ENCODE assay signal across 1 cellular context in genomic region chr16:21599994-21600773, GRCh38.
TF ChIP-seq lines count a peak whose summit lies in the region.

No MANE protein-coding gene starts in this region.

TF ChIP-seq in HepG2, 621 proteins besides CTCF, POLR2A, EP300 and RAD21 (continued from another document and continues in another):
- TF ChIP-seq AFF4 (CRISPR knock-in tag; IDR thresholded peaks at IDR 0.05) (no peak), KLF15 (CRISPR knock-in tag; IDR thresholded peaks at IDR 0.05; ENCODE audit: borderline replicate concordance) (no peak), IRF9 (CRISPR knock-in tag; IDR thresholded peaks at IDR 0.05; ENCODE audit: borderline replicate concordance) (no peak), U2AF1 (optimal IDR thresholded peaks at IDR 0.05; ENCODE audit: low read depth, low read length) (no peak), HINFP (CRISPR knock-in tag; IDR thresholded peaks at IDR 0.05; ENCODE audit: low read depth) (no peak), ZNF576 (CRISPR knock-in tag; IDR thresholded peaks at IDR 0.05) (no peak), SPEN (CRISPR knock-in tag; IDR thresholded peaks at IDR 0.05; ENCODE audit: low read depth) (no peak; the same call in 1 of the 2 replicates), ZFY (CRISPR knock-in tag; IDR thresholded peaks at IDR 0.05) (no peak; the same call in 1 of the 2 replicates), ZNF580 (CRISPR knock-in tag; IDR thresholded peaks at IDR 0.05; ENCODE audit: borderline replicate concordance, low read depth) (no peak; the same call in 1 of the 2 replicates), ZNF354B (CRISPR knock-in tag; IDR thresholded peaks at IDR 0.05) (no peak; the same call in 1 of the 2 replicates), HNF4A (CRISPR knock-in tag; IDR thresholded peaks at IDR 0.05) (no peak), ZNF337 (CRISPR knock-in tag; IDR thresholded peaks at IDR 0.05; ENCODE audit: borderline replicate concordance, low read depth) (no peak), RORA (CRISPR knock-in tag; IDR thresholded peaks at IDR 0.05) (no peak), ZNF614 (CRISPR knock-in tag; IDR thresholded peaks at IDR 0.05; ENCODE audit: borderline replicate concordance) (peak; percentile 45), HIVEP1 (CRISPR knock-in tag; IDR thresholded peaks at IDR 0.05) (no peak), ZNF3 (CRISPR knock-in tag; IDR thresholded peaks at IDR 0.05) (0 out of 2 replicates have a peak, but pooled peaks have one; percentile 38), FUBP1 (CRISPR knock-in tag; IDR thresholded peaks at IDR 0.05; ENCODE audit: borderline replicate concordance) (no peak), THAP8 (CRISPR knock-in tag; IDR thresholded peaks at IDR 0.05; ENCODE audit: borderline replicate concordance) (no peak; the same call in 1 of the 2 replicates), PRDM4 (CRISPR knock-in tag; IDR thresholded peaks at IDR 0.05; ENCODE audit: borderline replicate concordance) (0 out of 2 replicates have a peak, but pooled peaks have one; percentile 11), ZNF530 (CRISPR knock-in tag; IDR thresholded peaks at IDR 0.05; ENCODE audit: low read depth) (no peak), EEA1 (CRISPR knock-in tag; IDR thresholded peaks at IDR 0.05; ENCODE audit: borderline replicate concordance) (no peak), TARDBP (CRISPR knock-in tag; IDR thresholded peaks at IDR 0.05) (no peak), ZNF674 (CRISPR knock-in tag; IDR thresholded peaks at IDR 0.05; ENCODE audit: low read depth) (no peak; the same call in 1 of the 2 replicates), ISX (CRISPR knock-in tag; conservative IDR thresholded peaks at IDR 0.05) (0 out of 2 replicates have a peak, but pooled peaks have one; percentile 29), ZBTB10 (CRISPR knock-in tag; IDR thresholded peaks at IDR 0.05; ENCODE audit: borderline replicate concordance) (no peak), ZNF383 (CRISPR knock-in tag; IDR thresholded peaks at IDR 0.05; ENCODE audit: borderline replicate concordance) (no peak), TBX3 (IDR thresholded peaks at IDR 0.05; ENCODE audit: borderline replicate concordance) (no peak), ZNF724P (CRISPR knock-in tag; IDR thresholded peaks at IDR 0.05; ENCODE audit: borderline replicate concordance) (no peak), PBX3 (CRISPR knock-in tag; IDR thresholded peaks at IDR 0.05; ENCODE audit: borderline replicate concordance) (no peak), FOXC1 (CRISPR knock-in tag; IDR thresholded peaks at IDR 0.05; ENCODE audit: borderline replicate concordance) (no peak), YEATS2 (CRISPR knock-in tag; IDR thresholded peaks at IDR 0.05; ENCODE audit: borderline replicate concordance) (peak; percentile 49; the same call in 1 of the 2 replicates), BCLAF1 (IDR thresholded peaks at IDR 0.05) (no peak), ZNF878 (CRISPR knock-in tag; IDR thresholded peaks at IDR 0.05) (no peak), FOXA1 (IDR thresholded peaks at IDR 0.05) (no peak), FOXA1 (CRISPR knock-in tag; IDR thresholded peaks at IDR 0.05) (no peak), ARID2 (CRISPR knock-in tag; IDR thresholded peaks at IDR 0.05; ENCODE audit: borderline replicate concordance) (no peak; the same call in 1 of the 2 replicates), RXRB (CRISPR knock-in tag; IDR thresholded peaks at IDR 0.05; ENCODE audit: borderline replicate concordance) (0 out of 2 replicates have a peak, but pooled peaks have one; percentile 15)
